ENCODE assay signal across 2 cellular contexts in genomic region chr20:35240083-35240913, GRCh38.
TF ChIP-seq lines count a peak whose summit lies in the region.

No MANE protein-coding gene starts in this region.

TF ChIP-seq in GM12878, 131 proteins besides CTCF, POLR2A, EP300 and RAD21 (continues in another document):
- TF ChIP-seq HDAC2 (IDR thresholded peaks at IDR 0.05): no peak
- no peak for TF ChIP-seq CBFB (IDR thresholded peaks at IDR 0.05; ENCODE audit: low read depth)
- TF ChIP-seq, protein P1, sequence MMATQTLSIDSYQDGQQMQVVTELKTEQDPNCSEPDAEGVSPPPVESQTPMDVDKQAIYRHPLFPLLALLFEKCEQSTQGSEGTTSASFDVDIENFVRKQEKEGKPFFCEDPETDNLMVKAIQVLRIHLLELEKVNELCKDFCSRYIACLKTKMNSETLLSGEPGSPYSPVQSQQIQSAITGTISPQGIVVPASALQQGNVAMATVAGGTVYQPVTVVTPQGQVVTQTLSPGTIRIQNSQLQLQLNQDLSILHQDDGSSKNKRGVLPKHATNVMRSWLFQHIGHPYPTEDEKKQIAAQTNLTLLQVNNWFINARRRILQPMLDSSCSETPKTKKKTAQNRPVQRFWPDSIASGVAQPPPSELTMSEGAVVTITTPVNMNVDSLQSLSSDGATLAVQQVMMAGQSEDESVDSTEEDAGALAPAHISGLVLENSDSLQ (IDR thresholded peaks at IDR 0.05): peak; percentile 80
- no peak for TF ChIP-seq ETV6 (conservative IDR thresholded peaks at IDR 0.05 in 1 of 2, IDR thresholded peaks at IDR 0.05 in 1 of 2; ENCODE audit: borderline replicate concordance in 1 of 2, low read depth in 1 of 2)
- no peak for TF ChIP-seq SIN3A (IDR thresholded peaks at IDR 0.05; ENCODE audit: low read depth, low read length)
- TF ChIP-seq, protein P2, sequence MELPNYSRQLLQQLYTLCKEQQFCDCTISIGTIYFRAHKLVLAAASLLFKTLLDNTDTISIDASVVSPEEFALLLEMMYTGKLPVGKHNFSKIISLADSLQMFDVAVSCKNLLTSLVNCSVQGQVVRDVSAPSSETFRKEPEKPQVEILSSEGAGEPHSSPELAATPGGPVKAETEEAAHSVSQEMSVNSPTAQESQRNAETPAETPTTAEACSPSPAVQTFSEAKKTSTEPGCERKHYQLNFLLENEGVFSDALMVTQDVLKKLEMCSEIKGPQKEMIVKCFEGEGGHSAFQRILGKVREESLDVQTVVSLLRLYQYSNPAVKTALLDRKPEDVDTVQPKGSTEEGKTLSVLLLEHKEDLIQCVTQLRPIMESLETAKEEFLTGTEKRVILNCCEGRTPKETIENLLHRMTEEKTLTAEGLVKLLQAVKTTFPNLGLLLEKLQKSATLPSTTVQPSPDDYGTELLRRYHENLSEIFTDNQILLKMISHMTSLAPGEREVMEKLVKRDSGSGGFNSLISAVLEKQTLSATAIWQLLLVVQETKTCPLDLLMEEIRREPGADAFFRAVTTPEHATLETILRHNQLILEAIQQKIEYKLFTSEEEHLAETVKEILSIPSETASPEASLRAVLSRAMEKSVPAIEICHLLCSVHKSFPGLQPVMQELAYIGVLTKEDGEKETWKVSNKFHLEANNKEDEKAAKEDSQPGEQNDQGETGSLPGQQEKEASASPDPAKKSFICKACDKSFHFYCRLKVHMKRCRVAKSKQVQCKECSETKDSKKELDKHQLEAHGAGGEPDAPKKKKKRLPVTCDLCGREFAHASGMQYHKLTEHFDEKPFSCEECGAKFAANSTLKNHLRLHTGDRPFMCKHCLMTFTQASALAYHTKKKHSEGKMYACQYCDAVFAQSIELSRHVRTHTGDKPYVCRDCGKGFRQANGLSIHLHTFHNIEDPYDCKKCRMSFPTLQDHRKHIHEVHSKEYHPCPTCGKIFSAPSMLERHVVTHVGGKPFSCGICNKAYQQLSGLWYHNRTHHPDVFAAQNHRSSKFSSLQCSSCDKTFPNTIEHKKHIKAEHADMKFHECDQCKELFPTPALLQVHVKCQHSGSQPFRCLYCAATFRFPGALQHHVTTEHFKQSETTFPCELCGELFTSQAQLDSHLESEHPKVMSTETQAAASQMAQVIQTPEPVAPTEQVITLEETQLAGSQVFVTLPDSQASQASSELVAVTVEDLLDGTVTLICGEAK (IDR thresholded peaks at IDR 0.05; ENCODE audit: borderline replicate concordance): no peak
- no peak for TF ChIP-seq NR2C2 (IDR thresholded peaks at IDR 0.05; ENCODE audit: borderline replicate concordance, control insufficient read depth, insufficient read length, low read depth)
- TF ChIP-seq E2F4 (IDR thresholded peaks at IDR 0.05; ENCODE audit: low read depth, low read length): no peak
- TF ChIP-seq NR2F1 (conservative IDR thresholded peaks at IDR 0.05): peak; percentile 82
- no peak for TF ChIP-seq BCL3 (IDR thresholded peaks at IDR 0.05; ENCODE audit: borderline replicate concordance, insufficient read depth, low read depth, low read length, poor library complexity, severe bottlenecking)
- no peak for TF ChIP-seq PRDM15 (CRISPR knock-in tag; IDR thresholded peaks at IDR 0.05)

TF ChIP-seq in endothelial cell of umbilical vein, 7 proteins besides CTCF, POLR2A, EP300 and RAD21:
- TF ChIP-seq GATA2 (IDR thresholded peaks at IDR 0.05; ENCODE audit: insufficient read depth, insufficient read length, low read depth, low read length) (no peak), FOS (IDR thresholded peaks at IDR 0.05; ENCODE audit: borderline replicate concordance, insufficient read depth, low read length) (no peak), POLR2AphosphoS5 (IDR thresholded peaks at IDR 0.05; ENCODE audit: insufficient read depth, low read depth, low read length) (no peak), EZH2 (IDR thresholded peaks at IDR 0.05; ENCODE audit: borderline replicate concordance, low read depth, low read length, severe bottlenecking) (no peak), JUN (IDR thresholded peaks at IDR 0.05; ENCODE audit: borderline replicate concordance, insufficient read depth, insufficient read length, low read depth) (no peak), MYC (IDR thresholded peaks at IDR 0.05; ENCODE audit: low read depth, low read length) (no peak)
- TF ChIP-seq, protein P3, sequence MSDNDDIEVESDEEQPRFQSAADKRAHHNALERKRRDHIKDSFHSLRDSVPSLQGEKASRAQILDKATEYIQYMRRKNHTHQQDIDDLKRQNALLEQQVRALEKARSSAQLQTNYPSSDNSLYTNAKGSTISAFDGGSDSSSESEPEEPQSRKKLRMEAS (IDR thresholded peaks at IDR 0.05; ENCODE audit: insufficient read depth, insufficient read length): no peak
